Comparison of ENCODE assay signal across 35 cellular contexts in genomic region chr21:28851645-28852044, GRCh38.
DNase-seq lines count a peak whose midpoint lies in the region; ATAC-seq, FAIRE-seq and TF ChIP-seq lines count a peak whose summit lies in the region.
"Had no signal": no experiment of that assay in that cellular context is flagged by ENCODE, and none has a peak within 500 bp of the region (broad histone marks: within the 10 kb centered on the region; RNA-seq: fewer than 3 reads in every experiment).

No MANE protein-coding gene starts in this region.

- intact Hi-C loops in gastrocnemius medialis (cut with DNase I; ENCODE audit: low total_unique reads): no loop called here

- TF ChIP-seq POLR2A in gastrocnemius medialis (IDR thresholded peaks at IDR 0.05): no peak

- POLR2A ChIA-PET in HEK293 (lab: Yijun Ruan, JAX): no interaction called here

- no peaks in the 10 kb centered on the region for H3K4me1 ChIP-seq in HEK293 (ENCODE audit: control insufficient read depth, insufficient read depth, low read length)
- H3K4me1 ChIP-seq in gastrocnemius medialis: no peaks in the 10 kb centered on the region
- H3K4me1 ChIP-seq: A549; BE2C; BLaER1; BLaER1 treated with 17β-estradiol and CSF1 and Interleukin-3, amounts not matched to agents 10 nM and 100 nM; Caco-2 had no signal

- H3K4me3 ChIP-seq in HEK293 (ENCODE audit: low read depth, low read length) (no peak overlapping the region), gastrocnemius medialis (no peak overlapping the region)
- H3K4me3 ChIP-seq: A549; BLaER1; BLaER1 treated with 17β-estradiol and CSF1 and Interleukin-3, amounts not matched to agents 10 nM and 100 nM had no signal

- H3K27me3 ChIP-seq in gastrocnemius medialis: no peaks in the 10 kb centered on the region
- H3K27me3 ChIP-seq: BE2C; BLaER1; BLaER1 treated with 17β-estradiol and CSF1 and Interleukin-3, amounts not matched to agents 10 nM and 100 nM had no signal

- H3K27ac ChIP-seq in HEK293 (ENCODE audit: extremely low read depth, low read depth, low read length) (no peak overlapping the region), gastrocnemius medialis (no peak overlapping the region)
- H3K27ac ChIP-seq: 22Rv1; A549; BLaER1; BLaER1 treated with 17β-estradiol and CSF1 and Interleukin-3, amounts not matched to agents 10 nM and 100 nM; C4-2B had no signal

- ATAC-seq in gastrocnemius medialis: no peak
- ATAC-seq: A549; CD8-positive, alpha-beta T cell had no signal

- CTCF ChIA-PET in HEK293 (lab: Yijun Ruan, JAX): no interaction called here

- in situ Hi-C loops in gastrocnemius medialis (cut with MboI; ENCODE audit: low sequenced_read_pairs in 4 of 4): no loop called here

- TF ChIP-seq CTCF in HEK293 (tag by site-specific recombination; IDR thresholded peaks at IDR 0.05): no peak
- TF ChIP-seq CTCF in gastrocnemius medialis (IDR thresholded peaks at IDR 0.05 in 4 of 5, conservative IDR thresholded peaks at IDR 0.05 in 1 of 5): no peak

- no peaks in the 10 kb centered on the region for H3K9me3 ChIP-seq in HEK293 (ENCODE audit: control insufficient read depth, insufficient read depth, low read depth, low read length)
- no peaks in the 10 kb centered on the region for H3K9me3 ChIP-seq in gastrocnemius medialis
- H3K9me3 ChIP-seq: A549, BE2C, BLaER1, Caco-2 had no signal

- no peaks in the 10 kb centered on the region for H3K36me3 ChIP-seq in HEK293 (ENCODE audit: control insufficient read depth in 2 of 2, insufficient read depth in 1 of 2, low read length in 2 of 2)
- no peaks in the 10 kb centered on the region for H3K36me3 ChIP-seq in gastrocnemius medialis
- H3K36me3 ChIP-seq: BE2C; BLaER1; BLaER1 treated with 17β-estradiol and CSF1 and Interleukin-3, amounts not matched to agents 10 nM and 100 nM had no signal

- DNase-seq in NCI-H82 (lab: John Stamatoyannopoulos, UW) (peak; percentile 93), NCI-H82 treated with DMSO at 0.1 percent for 48 hours (lab: John Stamatoyannopoulos, UW; ENCODE audit: unreplicated experiment) (no peak), NCI-H524 treated with DMSO at 0.1 percent for 48 hours (lab: John Stamatoyannopoulos, UW) (peak; percentile 89), urothelium cell line (ENCODE audit: low spot score) (no peak), cortex of kidney (lab: John Stamatoyannopoulos, UW) (no peak), gastrocnemius medialis (no peak)
- DNase-seq in effector CD4-positive, alpha-beta T cell: no peak
- DNase-seq: 8988T; ACHN; AML-193; BE2C; C1 segment of cervical spinal cord; Caco-2; Calu3; CD4-positive, alpha-beta memory T cell; CD4-positive, alpha-beta T cell; CD4-positive, CD25-positive, alpha-beta regulatory T cell; CD8-positive, alpha-beta memory T cell; CD8-positive, alpha-beta T cell; COR-L47; DMS 273 treated with DMSO at 0.1 percent for 48 hours; DMS153; DMS53; DMS79; DMS79 treated with DMSO at 0.1 percent for 48 hours; DND-41; EL had no signal

- FAIRE-seq in urothelium cell line (lab: Jason Lieb, UNC): peak; percentile 70
- FAIRE-seq: A204.1, A549, D721Med had no signal

TF ChIP-seq in HEK293, 187 proteins besides CTCF, POLR2A, EP300 and RAD21:
- no peak for TF ChIP-seq BCL11B (tag by site-specific recombination; IDR thresholded peaks at IDR 0.05; ENCODE audit: low read depth)
- TF ChIP-seq PATZ1 (tag by site-specific recombination; IDR thresholded peaks at IDR 0.05): no peak
- TF ChIP-seq, protein P1, sequence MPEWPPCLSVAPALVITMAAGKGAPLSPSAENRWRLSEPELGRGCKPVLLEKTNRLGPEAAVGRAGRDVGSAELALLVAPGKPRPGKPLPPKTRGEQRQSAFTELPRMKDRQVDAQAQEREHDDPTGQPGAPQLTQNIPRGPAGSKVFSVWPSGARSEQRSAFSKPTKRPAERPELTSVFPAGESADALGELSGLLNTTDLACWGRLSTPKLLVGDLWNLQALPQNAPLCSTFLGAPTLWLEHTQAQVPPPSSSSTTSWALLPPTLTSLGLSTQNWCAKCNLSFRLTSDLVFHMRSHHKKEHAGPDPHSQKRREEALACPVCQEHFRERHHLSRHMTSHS (tag by site-specific recombination; IDR thresholded peaks at IDR 0.05): no peak
- TF ChIP-seq ZNF830 (tag by site-specific recombination; IDR thresholded peaks at IDR 0.05; ENCODE audit: low read depth): no peak
- no peak for TF ChIP-seq ZNF768 (tag by site-specific recombination; IDR thresholded peaks at IDR 0.05)
- TF ChIP-seq ZNF157 (tag by site-specific recombination; IDR thresholded peaks at IDR 0.05): peak; percentile 93
- no peak for TF ChIP-seq SALL2 (tag by site-specific recombination; IDR thresholded peaks at IDR 0.05; ENCODE audit: borderline replicate concordance)
- TF ChIP-seq TSHZ1 (tag by site-specific recombination; IDR thresholded peaks at IDR 0.05; ENCODE audit: borderline replicate concordance): no peak

Comparison
In these comparisons a context has a peak if more than half of its experiments do, and no peak if none do; other contexts are left out.
1. DNase-seq: peak in NCI-H82 (single experiment) and NCI-H524 treated with DMSO at 0.1 percent for 48 hours (single experiment); none in NCI-H82 treated with DMSO at 0.1 percent for 48 hours (single experiment), urothelium cell line (single experiment), effector CD4-positive, alpha-beta T cell (single experiment), cortex of kidney (single experiment) and gastrocnemius medialis (0 of 2).